In genomic region chr18:25062720-25063119, GRCh38 we compare ENCODE assay signal across 18 cellular contexts.
DNase-seq lines count a peak whose midpoint lies in the region; TF ChIP-seq lines count a peak whose summit lies in the region.
"Had no signal": no experiment of that assay in that cellular context is flagged by ENCODE, and none has a peak within 500 bp of the region (broad histone marks: within the 10 kb centered on the region; RNA-seq: fewer than 3 reads in every experiment).

No MANE protein-coding gene starts in this region.

- TF ChIP-seq EP300 in esophagus muscularis mucosa (IDR thresholded peaks at IDR 0.05) = no peak

- in situ Hi-C loops in GM13976 (cut with MboI; ENCODE audit: low sequenced_read_pairs, unreplicated experiment) = no loop called here

- 96% methylated on average over 1 of the region's 1 CpG for WGBS in esophagus muscularis mucosa

- DNase-seq in GM06990 (ENCODE audit: extremely low read depth, insufficient read length) (no peak), HT-29 (ENCODE audit: low spot score) (peak; percentile 1), RPMI8226 (peak; percentile 11), esophagus muscularis mucosa (ENCODE audit: extremely low spot score) (peak; percentile 42), NCI-H446 (lab: John Stamatoyannopoulos, UW) (no peak), putamen (ENCODE audit: low spot score) (no peak), GM13976 (ENCODE audit: low spot score) (no peak)
- DNase-seq: activated CD8-positive, alpha-beta memory T cell treated with anti-CD3 and anti-CD28 coated beads, Interleukin-2, amount 10 ng/mL, durations not matched to agents 7 days and 5 days; Caco-2; foreskin melanocyte; naive thymus-derived CD4-positive, alpha-beta T cell; NCI-H1105 treated with DMSO at 0.1 percent for 48 hours; NCI-H2107; NCI-H774; posterior cingulate gyrus; stimulated activated CD4-positive, alpha-beta T cell treated with anti-CD3 and anti-CD28 coated beads, Interleukin-4, amount 100 ng/mL, for 1 hour had no signal

- H3K4me1 ChIP-seq in esophagus muscularis mucosa = no peaks in the 10 kb centered on the region
- H3K4me1 ChIP-seq: Caco-2 had no signal

- no peaks in the 10 kb centered on the region for H3K36me3 ChIP-seq in GM06990 (ENCODE audit: control insufficient read depth, insufficient read depth, low read length)
- H3K36me3 ChIP-seq in esophagus muscularis mucosa = no peaks in the 10 kb centered on the region

- TF ChIP-seq CTCF in GM06990 (IDR thresholded peaks at IDR 0.05; ENCODE audit: insufficient read depth, low read length, poor library complexity, severe bottlenecking) (peak; percentile 16), esophagus muscularis mucosa (IDR thresholded peaks at IDR 0.05) (no peak), GM13976 (IDR thresholded peaks at IDR 0.05; ENCODE audit: borderline replicate concordance, control extremely low read depth, extremely low read depth, insufficient read depth, missing control alignments) (no peak)

- H3K4me3 ChIP-seq in GM06990 (replicated peaks; ENCODE audit: low read depth, low read length) (no peak overlapping the region), esophagus muscularis mucosa (no peak overlapping the region)
- H3K4me3 ChIP-seq: GM12878, skin epidermis had no signal

- TF ChIP-seq POLR2A in esophagus muscularis mucosa (IDR thresholded peaks at IDR 0.05; ENCODE audit: low read depth) = no peak

- H3K27me3 ChIP-seq in GM06990 (replicated peaks; ENCODE audit: control insufficient read depth, insufficient read depth, low read length) (no peaks in the 10 kb centered on the region), esophagus muscularis mucosa (no peaks in the 10 kb centered on the region)

- no peak overlapping the region for H3K27ac ChIP-seq in esophagus muscularis mucosa (replicated peaks in 1 of 4)
- H3K27ac ChIP-seq: skin epidermis had no signal

- intact Hi-C loops in esophagus muscularis mucosa (cut with DNase I) = no loop called here

- no peaks in the 10 kb centered on the region for H3K9me3 ChIP-seq in esophagus muscularis mucosa
- H3K9me3 ChIP-seq: Caco-2 had no signal

Comparison
In these comparisons a context has a peak if more than half of its experiments do, and no peak if none do; other contexts are left out.
1. DNase-seq: peak in HT-29 (single experiment), RPMI8226 (single experiment) and esophagus muscularis mucosa (single experiment); none in GM06990 (single experiment), NCI-H446 (0 of 2), putamen (single experiment) and GM13976 (single experiment).